39 cellular contexts compared by ENCODE assay signal in the genomic region with DNA sequence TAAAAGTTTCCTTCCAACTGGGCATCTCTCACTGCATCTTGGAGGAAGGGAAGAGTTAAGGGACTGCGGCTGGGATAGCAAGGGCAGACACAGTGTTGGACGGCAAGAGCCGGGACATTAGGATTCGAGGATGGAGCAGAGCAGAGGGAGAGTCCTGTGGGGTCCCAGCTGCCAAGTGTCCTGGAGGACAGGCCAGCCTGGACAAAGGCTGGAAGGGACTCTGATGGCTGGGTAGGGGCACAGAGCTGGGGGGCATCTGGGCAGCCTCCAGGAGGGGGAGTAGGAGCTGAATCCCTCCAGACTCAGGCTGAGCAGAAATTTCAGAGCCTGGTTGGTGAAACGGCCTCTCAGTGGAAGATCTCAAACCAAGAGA. TPM values are rescaled to one million over a fixed set of nuclear protein-coding genes. Genes with fewer than 3 reads are reported as not detected.
"Had no signal": no experiment of that assay in that cellular context is flagged by ENCODE, and none has a peak within 500 bp of the region (broad histone marks: within the 10 kb centered on the region; RNA-seq: fewer than 3 reads in every experiment).

No MANE protein-coding gene starts in this region.

- H3K36me3 Mint-ChIP-seq: activated CD8-positive, alpha-beta memory T cell treated with anti-CD3 and anti-CD28 coated beads, Interleukin-2, amount 10 ng/mL, durations not matched to agents 7 days and 5 days; activated naive CD4-positive, alpha-beta T cell treated with anti-CD3 and anti-CD28 coated beads, Interleukin-2, amount 10 ng/mL, durations not matched to agents 7 days and 5 days; activated naive CD4-positive, alpha-beta T cell treated with anti-CD3 and anti-CD28 coated beads, Interleukin-2, amount 50 U/mL, for 24 hours; activated naive CD8-positive, alpha-beta T cell; activated naive CD8-positive, alpha-beta T cell treated with anti-CD3 and anti-CD28 coated beads, Interleukin-2, amount 10 ng/mL, durations not matched to agents 7 days and 5 days; brain had no signal

- H3K27me3 ChIP-seq: ascending aorta had no signal

- H3K27ac ChIP-seq: ascending aorta, cardiac muscle cell, VCaP had no signal

- H3K27ac Mint-ChIP-seq: activated B cell treated with CpG ODN at 0.5 μM for 24 hours; activated CD4-positive, alpha-beta memory T cell treated with anti-CD3 and anti-CD28 coated beads, Interleukin-2, amount 10 ng/mL, durations not matched to agents 7 days and 5 days; activated CD4-positive, alpha-beta T cell treated with anti-CD3 and anti-CD28 coated beads, Interleukin-2, amount 10 ng/mL, durations not matched to agents 24 days and 14 days; activated CD8-positive, alpha-beta memory T cell treated with anti-CD3 and anti-CD28 coated beads, Interleukin-2, amount 10 ng/mL, durations not matched to agents 7 days and 5 days; activated CD8-positive, alpha-beta T cell treated with anti-CD3 and anti-CD28 coated beads, Interleukin-2, amount 10 ng/mL, durations not matched to agents 7 days and 5 days; activated naive CD4-positive, alpha-beta T cell treated with anti-CD3 and anti-CD28 coated beads, Interleukin-2, amount 10 ng/mL, durations not matched to agents 7 days and 5 days; activated naive CD4-positive, alpha-beta T cell treated with anti-CD3 and anti-CD28 coated beads, Interleukin-2, amount 50 U/mL, for 24 hours; activated naive CD8-positive, alpha-beta T cell; activated naive CD8-positive, alpha-beta T cell treated with anti-CD3 and anti-CD28 coated beads, Interleukin-2, amount 10 ng/mL, durations not matched to agents 7 days and 5 days; activated naive CD8-positive, alpha-beta T cell treated with anti-CD3 and anti-CD28 coated beads, Interleukin-2, amount 50 U/mL, for 24 hours; activated T-cell treated with anti-CD3 and anti-CD28 coated beads, Interleukin-2, amount 50 U/mL, for 24 hours; activated T-helper 2 cell treated with anti-CD3 and anti-CD28 coated beads, Interferon-gamma antibody, Interleukin-2, Interleukin-4, amounts not matched to agents 10 μg/mL and 5 μg/mL and 100 μg/mL, durations not matched to agents 14 hours and 24 hours and 36 hours; brain; T-helper 1 cell treated with Interleukin-12 subunit alpha and Interleukin-12 subunit beta and Interleukin-4 antibody, amounts not matched to agents 30 μg/mL and 1 μg/mL, for 36 hours; T-helper 2 cell treated with Interferon-gamma antibody and Interleukin-4, amounts not matched to agents 5 μg/mL and 100 μg/mL, for 36 hours had no signal

- H3K4me3 ChIP-seq: ascending aorta, cardiac muscle cell had no signal

- H3K4me3 Mint-ChIP-seq: activated B cell treated with CpG ODN at 0.5 μM for 24 hours; activated CD4-positive, alpha-beta memory T cell treated with anti-CD3 and anti-CD28 coated beads, Interleukin-2, amount 10 ng/mL, durations not matched to agents 7 days and 5 days; activated CD4-positive, alpha-beta T cell treated with anti-CD3 and anti-CD28 coated beads, Interleukin-2, amount 10 ng/mL, durations not matched to agents 24 days and 14 days; activated CD8-positive, alpha-beta memory T cell treated with anti-CD3 and anti-CD28 coated beads, Interleukin-2, amount 10 ng/mL, durations not matched to agents 7 days and 5 days; activated CD8-positive, alpha-beta T cell treated with anti-CD3 and anti-CD28 coated beads, Interleukin-2, amount 10 ng/mL, durations not matched to agents 7 days and 5 days; activated naive CD4-positive, alpha-beta T cell treated with anti-CD3 and anti-CD28 coated beads, Interleukin-2, amount 10 ng/mL, durations not matched to agents 7 days and 5 days; activated naive CD4-positive, alpha-beta T cell treated with anti-CD3 and anti-CD28 coated beads, Interleukin-2, amount 50 U/mL, for 24 hours; activated naive CD8-positive, alpha-beta T cell; activated naive CD8-positive, alpha-beta T cell treated with anti-CD3 and anti-CD28 coated beads, Interleukin-2, amount 10 ng/mL, durations not matched to agents 7 days and 5 days; activated naive CD8-positive, alpha-beta T cell treated with anti-CD3 and anti-CD28 coated beads, Interleukin-2, amount 50 U/mL, for 24 hours; activated T-cell treated with anti-CD3 and anti-CD28 coated beads, Interleukin-2, amount 50 U/mL, for 24 hours; brain; central memory CD8-positive, alpha-beta T cell; T-helper 1 cell treated with Interleukin-12 subunit alpha and Interleukin-12 subunit beta and Interleukin-4 antibody, amounts not matched to agents 30 μg/mL and 1 μg/mL, for 36 hours; T-helper 2 cell treated with Interferon-gamma antibody and Interleukin-4, amounts not matched to agents 5 μg/mL and 100 μg/mL, for 36 hours had no signal

- H3K4me1 Mint-ChIP-seq: activated B cell treated with CpG ODN at 0.5 μM for 24 hours; activated CD4-positive, alpha-beta memory T cell treated with anti-CD3 and anti-CD28 coated beads, Interleukin-2, amount 10 ng/mL, durations not matched to agents 7 days and 5 days; activated CD4-positive, alpha-beta T cell treated with anti-CD3 and anti-CD28 coated beads, Interleukin-2, amount 10 ng/mL, durations not matched to agents 24 days and 14 days; activated CD8-positive, alpha-beta memory T cell treated with anti-CD3 and anti-CD28 coated beads, Interleukin-2, amount 10 ng/mL, durations not matched to agents 7 days and 5 days; activated naive CD4-positive, alpha-beta T cell treated with anti-CD3 and anti-CD28 coated beads, Interleukin-2, amount 10 ng/mL, durations not matched to agents 7 days and 5 days; activated naive CD4-positive, alpha-beta T cell treated with anti-CD3 and anti-CD28 coated beads, Interleukin-2, amount 50 U/mL, for 24 hours; activated naive CD8-positive, alpha-beta T cell treated with anti-CD3 and anti-CD28 coated beads, Interleukin-2, amount 10 ng/mL, durations not matched to agents 7 days and 5 days; activated naive CD8-positive, alpha-beta T cell treated with anti-CD3 and anti-CD28 coated beads, Interleukin-2, amount 50 U/mL, for 24 hours; brain; central memory CD8-positive, alpha-beta T cell had no signal

- DNase-seq: activated B cell treated with CpG ODN at 0.5 μM for 24 hours; activated CD4-positive, alpha-beta memory T cell treated with anti-CD3 and anti-CD28 coated beads, Interleukin-2, amount 10 ng/mL, durations not matched to agents 7 days and 5 days; activated CD4-positive, alpha-beta T cell treated with anti-CD3 and anti-CD28 coated beads for 1 hour; activated CD4-positive, alpha-beta T cell treated with anti-CD3 and anti-CD28 coated beads for 4 hours; activated CD4-positive, alpha-beta T cell treated with anti-CD3 and anti-CD28 coated beads, Interleukin-2, amount 10 ng/mL, durations not matched to agents 24 days and 14 days; activated CD4-positive, alpha-beta T cell treated with anti-CD3 and anti-CD28 coated beads, Interleukin-2, amount 50 U/mL, for 48 hours; activated CD8-positive, alpha-beta memory T cell treated with anti-CD3 and anti-CD28 coated beads for 24 hours; activated CD8-positive, alpha-beta memory T cell treated with anti-CD3 and anti-CD28 coated beads, Interleukin-2, amount 10 ng/mL, durations not matched to agents 7 days and 5 days; activated CD8-positive, alpha-beta memory T cell treated with anti-CD3 and anti-CD28 coated beads, Interleukin-2, amount 50 U/mL, for 48 hours; activated CD8-positive, alpha-beta T cell treated with anti-CD3 and anti-CD28 coated beads, Interleukin-2, amount 10 ng/mL, durations not matched to agents 7 days and 5 days; activated effector memory CD4-positive, alpha-beta T cell treated with Interleukin-2 at 50 U/mL for 16 hours; activated gamma-delta T cell; activated naive CD4-positive, alpha-beta T cell treated with anti-CD3 and anti-CD28 coated beads, Interleukin-2, amount 10 ng/mL, durations not matched to agents 7 days and 5 days; activated naive CD4-positive, alpha-beta T cell treated with Interleukin-2 at 50 U/mL for 16 hours; activated naive CD8-positive, alpha-beta T cell treated with anti-CD3 and anti-CD28 coated beads, Interleukin-2, amount 10 ng/mL, durations not matched to agents 7 days and 5 days; activated naive CD8-positive, alpha-beta T cell treated with anti-CD3 and anti-CD28 coated beads, Interleukin-2, amount 50 U/mL, for 24 hours; activated T-cell treated with anti-CD3 and anti-CD28 coated beads, Interleukin-2, amount 50 U/mL, for 24 hours; activated T-cell treated with anti-CD3 and anti-CD28 coated beads, Interleukin-2, amount 50 U/mL, for 48 hours; amygdala; anterior cingulate cortex; caudate nucleus; cerebellar nuclear complex; SW 1271; T-helper 1 cell; T-helper 2 cell; T-helper 9 cell had no signal

- H3K36me3 ChIP-seq: ascending aorta, cardiac muscle cell had no signal

- FAIRE-seq: bronchial epithelial cell, TTC549 had no signal

- H3K9me3 Mint-ChIP-seq: activated CD4-positive, alpha-beta T cell treated with anti-CD3 and anti-CD28 coated beads, Interleukin-2, amount 10 ng/mL, durations not matched to agents 24 days and 14 days; activated naive CD4-positive, alpha-beta T cell treated with anti-CD3 and anti-CD28 coated beads, Interleukin-2, amount 50 U/mL, for 24 hours; activated naive CD8-positive, alpha-beta T cell treated with anti-CD3 and anti-CD28 coated beads, Interleukin-2, amount 10 ng/mL, durations not matched to agents 7 days and 5 days; activated T-helper 2 cell treated with anti-CD3 and anti-CD28 coated beads, Interferon-gamma antibody, Interleukin-2, Interleukin-4, amounts not matched to agents 10 μg/mL and 5 μg/mL and 100 μg/mL, durations not matched to agents 14 hours and 24 hours and 36 hours; central memory CD8-positive, alpha-beta T cell had no signal

- H3K4me1 ChIP-seq: ascending aorta had no signal

- ATAC-seq: activated CD4-positive, CD25-positive, alpha-beta regulatory T cell treated with anti-CD3 and anti-CD28 coated beads, Interleukin-2, amount 50 U/mL, for 24 hours; activated CD8-positive, alpha-beta memory T cell treated with anti-CD3 and anti-CD28 coated beads, Interleukin-2, amount 10 ng/mL, durations not matched to agents 7 days and 5 days; activated CD8-positive, alpha-beta T cell treated with anti-CD3 and anti-CD28 coated beads, Interleukin-2, amount 10 ng/mL, durations not matched to agents 7 days and 5 days; activated naive CD8-positive, alpha-beta T cell treated with anti-CD3 and anti-CD28 coated beads, Interleukin-2, amount 50 U/mL, for 24 hours had no signal

RNA-seq across cellular contexts. Expression of a gene that starts 19.2 kb away (rescaled TPM):
- total RNA-seq: activated B cell treated with CpG ODN at 0.5 μM for 24 hours; activated CD4-positive, alpha-beta memory T cell treated with anti-CD3 and anti-CD28 coated beads, Interleukin-2, amount 10 ng/mL, durations not matched to agents 7 days and 5 days; activated CD4-positive, alpha-beta T cell treated with anti-CD3 and anti-CD28 coated beads, Interleukin-2, amount 10 ng/mL, durations not matched to agents 24 days and 14 days; activated CD8-positive, alpha-beta memory T cell treated with anti-CD3 and anti-CD28 coated beads, Interleukin-2, amount 10 ng/mL, durations not matched to agents 7 days and 5 days; activated CD8-positive, alpha-beta T cell treated with anti-CD3 and anti-CD28 coated beads, Interleukin-2, amount 10 ng/mL, durations not matched to agents 7 days and 5 days; activated naive CD8-positive, alpha-beta T cell treated with anti-CD3 and anti-CD28 coated beads, Interleukin-2, amount 10 ng/mL, durations not matched to agents 7 days and 5 days; activated T-helper 2 cell treated with anti-CD3 and anti-CD28 coated beads, Interferon-gamma antibody, Interleukin-2, Interleukin-4, amounts not matched to agents 10 μg/mL and 5 μg/mL and 100 μg/mL, durations not matched to agents 14 hours and 24 hours and 36 hours; ascending aorta; bronchial epithelial cell; cardiac muscle cell had no signal
- polyA plus RNA-seq: cardiac muscle cell had no signal
